Comparison of ENCODE assay signal across 11 cellular contexts in the genomic region with DNA sequence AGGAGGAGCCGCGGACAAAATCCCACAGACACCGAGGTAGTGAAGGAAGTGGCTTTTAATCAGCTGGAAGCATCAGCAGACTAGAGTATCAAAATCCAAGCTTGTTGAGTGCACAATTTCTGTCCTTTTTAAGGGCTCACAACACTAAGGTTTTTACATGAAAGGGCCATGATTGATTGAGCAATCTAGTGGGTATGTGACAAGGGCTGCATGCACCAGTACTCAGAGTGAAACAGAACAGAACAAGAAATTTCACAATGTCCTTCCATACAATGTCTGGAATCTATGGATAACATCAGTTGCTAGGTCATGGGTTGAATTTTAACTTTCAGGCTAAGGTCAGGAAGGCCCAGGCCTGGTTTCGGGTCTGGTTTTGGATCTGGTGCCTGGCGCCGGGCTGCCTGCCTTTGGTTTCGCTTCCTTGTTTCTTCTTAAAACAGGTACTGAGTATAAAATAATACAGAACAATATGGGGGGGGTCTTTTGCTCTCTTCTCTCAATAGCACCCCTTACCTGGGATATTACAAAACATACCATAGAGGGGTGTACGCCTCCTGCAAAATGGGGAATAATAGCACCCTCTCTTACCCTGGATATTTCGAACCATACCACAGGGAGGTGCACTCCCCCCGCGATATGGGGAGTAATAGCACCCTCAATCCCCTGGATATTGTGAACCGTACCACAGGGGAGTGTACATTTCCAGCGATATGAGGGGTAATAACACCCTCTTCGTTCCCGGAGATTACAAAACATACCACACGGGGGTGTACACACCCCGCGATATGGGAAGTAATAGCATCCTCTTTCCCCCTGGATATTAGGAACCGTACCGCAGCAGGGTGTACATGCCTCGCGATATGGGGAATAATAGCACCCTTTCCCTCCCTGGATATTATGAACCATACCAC. TPM values are rescaled to one million over a fixed set of nuclear protein-coding genes. Genes with fewer than 3 reads are reported as not detected.
A peak's percentile ranks its signal among the peaks of the same experiment; 100 is the strongest.
DNase-seq lines count a peak whose midpoint lies in the region; ATAC-seq, FAIRE-seq and TF ChIP-seq lines count a peak whose summit lies in the region.
"Not testable (repeated sequence)": the region's sequence is repeated elsewhere in the genome, so short reads cannot be mapped to it uniquely, and the experiment has no call there.
"Had no signal": no experiment of that assay in that cellular context is flagged by ENCODE, and none has a peak within 500 bp of the region (broad histone marks: within the 10 kb centered on the region; RNA-seq: fewer than 3 reads in every experiment).

No MANE protein-coding gene starts in this region.

- H3K9me3 ChIP-seq in endothelial cell of umbilical vein (replicated peaks; ENCODE audit: control insufficient read depth, insufficient read depth, low read length); mucosa of descending colon: not testable (repeated sequence)

- peak overlapping the region; percentile 40 for H3K4me3 Mint-ChIP-seq in Calu3 (ENCODE audit: low read depth, unreplicated experiment)
- peak overlapping the region; percentile 29 to 43 for H3K4me3 Mint-ChIP-seq in stimulated activated naive CD8-positive, alpha-beta T cell treated with anti-CD3 and anti-CD28 coated beads, Interleukin-15, amount 100 ng/mL, for 72 hours

- H3K79me2 ChIP-seq in endothelial cell of umbilical vein (ENCODE audit: control insufficient read depth, insufficient read depth, low read length): not testable (repeated sequence)

- H3K9me3 Mint-ChIP-seq in Calu3 (ENCODE audit: low read depth, unreplicated experiment); stimulated activated naive CD8-positive, alpha-beta T cell treated with anti-CD3 and anti-CD28 coated beads, Interleukin-15, amount 100 ng/mL, for 72 hours: not testable (repeated sequence)

- not testable (repeated sequence) for TF ChIP-seq POLR2A in endothelial cell of umbilical vein (IDR thresholded peaks at IDR 0.05; ENCODE audit: low read depth, low read length)

- H2AFZ ChIP-seq in endothelial cell of umbilical vein (ENCODE audit: low read depth, low read length): not testable (repeated sequence)

- POLR2A ChIA-PET in endothelial cell of umbilical vein (lab: Charles Lee): not testable (repeated sequence)

- peaks cover 17% of the 10 kb centered on the region for H3K4me1 Mint-ChIP-seq in Calu3 (ENCODE audit: low read depth, unreplicated experiment)
- peaks cover 21% of the 10 kb centered on the region for H3K4me1 Mint-ChIP-seq in stimulated activated naive CD8-positive, alpha-beta T cell treated with anti-CD3 and anti-CD28 coated beads, Interleukin-15, amount 100 ng/mL, for 72 hours

- ATAC-seq in mucosa of descending colon: peak; percentile 31
- peak; percentile 76 for ATAC-seq in stimulated activated naive CD8-positive, alpha-beta T cell treated with anti-CD3 and anti-CD28 coated beads, Interleukin-15, amount 100 ng/mL, for 72 hours

- not testable (repeated sequence) for H3K9me1 ChIP-seq in endothelial cell of umbilical vein (replicated peaks; ENCODE audit: control insufficient read depth, extremely low read depth, insufficient read depth, low read length)

- not testable (repeated sequence) for H3K9ac ChIP-seq in endothelial cell of umbilical vein (replicated peaks; ENCODE audit: extremely low read depth, insufficient read depth, low read length)

- H3K36me3 ChIP-seq in endothelial cell of umbilical vein (ENCODE audit: control insufficient read depth in 2 of 2, extremely low read depth in 1 of 2, insufficient read depth in 2 of 2, low read length in 2 of 2); mucosa of descending colon (ENCODE audit: low read depth): not testable (repeated sequence)

- FAIRE-seq in endothelial cell of umbilical vein (lab: Jason Lieb, UNC): not testable (repeated sequence)

- H3K27ac Mint-ChIP-seq in Calu3 (ENCODE audit: unreplicated experiment); stimulated activated naive CD8-positive, alpha-beta T cell treated with anti-CD3 and anti-CD28 coated beads, Interleukin-15, amount 100 ng/mL, for 72 hours: not testable (repeated sequence)

- peaks cover 42 to 79% of the 10 kb centered on the region in 2 experiments for H3K27me3 ChIP-seq in endothelial cell of umbilical vein (ENCODE audit: control insufficient read depth in 2 of 2, insufficient read depth in 2 of 2, low read length in 2 of 2)

- not testable (repeated sequence) for H3K4me3 ChIP-seq in endothelial cell of umbilical vein (replicated peaks in 1 of 3; ENCODE audit: insufficient read depth in 1 of 3, low read depth in 1 of 3, low read length in 3 of 3); mucosa of descending colon

- not testable (repeated sequence) for H3K36me3 Mint-ChIP-seq in Calu3 (ENCODE audit: insufficient read depth, unreplicated experiment)

- peaks cover 100% of the 10 kb centered on the region for H3K27me3 Mint-ChIP-seq in Calu3 (ENCODE audit: unreplicated experiment)
- peaks cover 56% of the 10 kb centered on the region for H3K27me3 Mint-ChIP-seq in stimulated activated naive CD8-positive, alpha-beta T cell treated with anti-CD3 and anti-CD28 coated beads, Interleukin-15, amount 100 ng/mL, for 72 hours

- DNase-seq in Calu3: peak; percentile 15
- DNase-seq in GM20000 (ENCODE audit: low spot score); endothelial cell of umbilical vein (ENCODE audit: low read depth, low spot score); mucosa of descending colon: not testable (repeated sequence)
- peak; percentile 47 to 65 for DNase-seq in NOMO-1 (lab: John Stamatoyannopoulos, UW; ENCODE audit: unreplicated experiment in 2 of 2)
- DNase-seq in UCSD-AML1 (lab: John Stamatoyannopoulos, UW; ENCODE audit: unreplicated experiment): peak; percentile 52
- peak; percentile 32 for DNase-seq in activated naive CD4-positive, alpha-beta T cell treated with anti-CD3 and anti-CD28 coated beads, Interleukin-2, amount 50 U/mL, for 16 hours
- peak in 1 of 2 donors; percentile 30 for DNase-seq in stimulated activated naive CD8-positive, alpha-beta T cell treated with anti-CD3 and anti-CD28 coated beads, Interleukin-15, amount 100 ng/mL, for 72 hours

- TF ChIP-seq CTCF in Calu3 (IDR thresholded peaks at IDR 0.05; ENCODE audit: unreplicated experiment): peak; percentile 27
- TF ChIP-seq CTCF in GM20000 (IDR thresholded peaks at IDR 0.05; ENCODE audit: extremely low read depth, missing control alignments): peak; percentile 5
- not testable (repeated sequence) for TF ChIP-seq CTCF in endothelial cell of umbilical vein (IDR thresholded peaks at IDR 0.05; ENCODE audit: extremely low read depth in 1 of 2, insufficient read depth in 1 of 2, low read depth in 1 of 2, low read length in 2 of 2); mucosa of descending colon (IDR thresholded peaks at IDR 0.05)

- not testable (repeated sequence) for H4K20me1 ChIP-seq in endothelial cell of umbilical vein (replicated peaks; ENCODE audit: control insufficient read depth, extremely low read depth, insufficient read depth, low read length)

- dilution Hi-C loops in endothelial cell of umbilical vein (cut with MboI; ENCODE audit: extremely low pct_ligation_motif_present, low sequenced_read_pairs): not testable (repeated sequence)

- H3K4me2 ChIP-seq in endothelial cell of umbilical vein (ENCODE audit: insufficient read depth, low read length): not testable (repeated sequence)

- CTCF ChIA-PET in Calu3 (lab: Charles Lee); endothelial cell of umbilical vein (lab: Charles Lee): not testable (repeated sequence)

- BruUV-seq in Calu3 (replicated peaks; lab: Mats Ljungman, UMichigan); endothelial cell of umbilical vein (replicated peaks; lab: Mats Ljungman, UMichigan): not testable (repeated sequence)

- intact Hi-C loops in Calu3 (cut with micrococcal nuclease; ENCODE audit: unreplicated experiment): loop anchor here (2.0 kb wide), 1 partner anchor 54 kb away; no protein-coding TSS in a partner anchor
- intact Hi-C loops in endothelial cell of umbilical vein (cut with micrococcal nuclease); mucosa of descending colon (cut with DNase I, micrococcal nuclease): not testable (repeated sequence)

- H3K4me1 ChIP-seq in endothelial cell of umbilical vein (ENCODE audit: control insufficient read depth, extremely low read depth, insufficient read depth, low read length); mucosa of descending colon (ENCODE audit: low read depth): not testable (repeated sequence)

- not testable (repeated sequence) for H3K27ac ChIP-seq in endothelial cell of umbilical vein (ENCODE audit: insufficient read depth, low read depth, low read length)

TF ChIP-seq in endothelial cell of umbilical vein, 7 proteins besides CTCF, POLR2A, EP300 and RAD21:
- peak; percentile 23 for TF ChIP-seq EZH2 (IDR thresholded peaks at IDR 0.05; ENCODE audit: borderline replicate concordance, low read depth, low read length, severe bottlenecking)

RNA-seq across cellular contexts. Expression of a gene that starts 59.5 kb away (rescaled TPM):
- total RNA-seq in Calu3 (2022): not detected in 2 replicates
- 1.7 and 2.7 TPM in 2 replicates for total RNA-seq in endothelial cell of umbilical vein
- polyA plus RNA-seq in endothelial cell of umbilical vein: 0.81 and 1.3 TPM in 2 replicates
- 1.1 and 1.4 TPM in 2 replicates for polyA plus RNA-seq in endothelial cell of umbilical vein (2011; cell fraction: cytosol; rRNA removed)
- polyA plus RNA-seq in endothelial cell of umbilical vein (2011; cell fraction: nucleus; rRNA removed): 2.5 and 3.1 TPM in 2 replicates
- 2.5 TPM in 2 replicates for polyA plus RNA-seq in endothelial cell of umbilical vein (2012)
- 1.0 and 2.7 TPM in 2 replicates for polyA minus RNA-seq in endothelial cell of umbilical vein
- polyA minus RNA-seq in endothelial cell of umbilical vein (2011; cell fraction: cytosol; rRNA and poly(A)+ RNA removed): not detected
- polyA minus RNA-seq in endothelial cell of umbilical vein (2011; cell fraction: nucleus; rRNA and poly(A)+ RNA removed): 0.38 and 1.5 TPM in 2 replicates
- 1 to 10 TPM; 1.4 to 2.1 (median 1.9) TPM for total RNA-seq in mucosa of descending colon
- total RNA-seq: ascending aorta, progenitor cell of endocrine pancreas, vagina had no signal
